13 cellular contexts compared by ENCODE assay signal in the genomic region with DNA sequence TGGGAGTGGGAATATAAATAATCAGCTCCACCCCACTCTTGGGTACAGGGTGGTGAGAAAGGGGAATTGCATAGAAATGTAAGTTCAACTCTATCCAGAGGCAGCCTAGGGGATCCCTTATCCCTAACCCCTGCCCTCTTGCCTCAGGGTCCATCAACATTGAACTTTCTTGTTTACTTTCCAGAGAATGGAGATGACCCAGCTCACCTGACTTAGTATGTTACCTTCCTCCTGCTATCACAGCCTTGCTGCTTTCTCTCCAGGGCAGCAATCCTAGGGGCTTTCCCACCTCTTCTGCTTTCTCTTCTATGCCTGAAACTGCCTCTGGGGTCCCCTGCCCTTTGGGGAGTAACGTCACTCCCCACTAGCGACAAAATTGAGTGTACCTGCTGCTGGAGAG. TPM values are rescaled to one million over a fixed set of nuclear protein-coding genes. Genes with fewer than 3 reads are reported as not detected.
DNase-seq lines count a peak whose midpoint lies in the region; ATAC-seq, FAIRE-seq and TF ChIP-seq lines count a peak whose summit lies in the region.
"Had no signal": no experiment of that assay in that cellular context is flagged by ENCODE, and none has a peak within 500 bp of the region (broad histone marks: within the 10 kb centered on the region; RNA-seq: fewer than 3 reads in every experiment).

No MANE protein-coding gene starts in this region.

- ATAC-seq in gastroesophageal sphincter = no peak
- ATAC-seq in gastrocnemius medialis = no peak
- no peak for ATAC-seq in esophagus mucosa

- intact Hi-C loops in gastrocnemius medialis (cut with DNase I; ENCODE audit: low total_unique reads) = no loop called here

- no peak overlapping the region for H3K27ac ChIP-seq in SK-N-MC
- H3K27ac ChIP-seq in gastroesophageal sphincter = peak overlapping the region in 3 of 4 donors; percentile 98 to 100 (median 99)
- H3K27ac ChIP-seq in gastrocnemius medialis = peak overlapping the region; percentile 87 to 94 (median 90)
- H3K27ac ChIP-seq: epithelial cell of prostate had no signal

- H3K4me3 ChIP-seq in BJ (ENCODE audit: low read depth, low read length) = peak overlapping the region; percentile 96
- peak overlapping the region; percentile 59 for H3K4me3 ChIP-seq in SK-N-MC
- H3K4me3 ChIP-seq in gastroesophageal sphincter = peak overlapping the region in 1 of 2 donors; percentile 88
- H3K4me3 ChIP-seq in gastrocnemius medialis = peak overlapping the region in 2 of 4 donors; percentile 33 to 95

- FAIRE-seq in RCC 7860 (lab: Jason Lieb, UNC) = no peak

- peaks cover 8% of the 10 kb centered on the region for H3K36me3 ChIP-seq in BJ (ENCODE audit: control insufficient read depth, insufficient read depth, low read length)
- no peaks in the 10 kb centered on the region for H3K36me3 ChIP-seq in SK-N-MC (ENCODE audit: insufficient read depth, low read length)
- H3K36me3 ChIP-seq in gastroesophageal sphincter = no peaks in the 10 kb centered on the region
- H3K36me3 ChIP-seq in gastrocnemius medialis = no peaks in the 10 kb centered on the region

- H3K4me1 ChIP-seq in gastroesophageal sphincter (peaks cover 0 to 86% (median 20%) of the 10 kb centered on the region in 3 donors), gastrocnemius medialis (peaks cover 20 to 30% of the 10 kb centered on the region in 2 donors)

- H3K9me3 ChIP-seq in SK-N-MC (ENCODE audit: low read depth, low read length) = no peaks in the 10 kb centered on the region
- H3K9me3 ChIP-seq in gastroesophageal sphincter = no peaks in the 10 kb centered on the region
- H3K9me3 ChIP-seq in gastrocnemius medialis = no peaks in the 10 kb centered on the region

- H3K9ac ChIP-seq in SK-N-MC (ENCODE audit: insufficient read length) = no peak overlapping the region

- TF ChIP-seq CTCF in BJ (IDR thresholded peaks at IDR 0.05; ENCODE audit: insufficient read depth, low read depth, low read length) = no peak
- TF ChIP-seq CTCF in gastroesophageal sphincter (IDR thresholded peaks at IDR 0.05) = no peak
- TF ChIP-seq CTCF in gastrocnemius medialis (IDR thresholded peaks at IDR 0.05 in 4 of 5, conservative IDR thresholded peaks at IDR 0.05 in 1 of 5) = no peak

- no peak for TF ChIP-seq POLR2A in gastroesophageal sphincter (IDR thresholded peaks at IDR 0.05)
- no peak for TF ChIP-seq POLR2A in gastrocnemius medialis (IDR thresholded peaks at IDR 0.05)

- H3K27me3 ChIP-seq in BJ (ENCODE audit: control insufficient read depth, insufficient read depth, low read length) (no peaks in the 10 kb centered on the region), gastroesophageal sphincter (no peaks in the 10 kb centered on the region), gastrocnemius medialis (no peaks in the 10 kb centered on the region)

- DNase-seq in BJ (ENCODE audit: low read depth) (no peak), SK-N-MC (ENCODE audit: low read depth, low spot score) (no peak), gastrocnemius medialis (no peak), RCC 7860 (ENCODE audit: low spot score) (no peak), C1 segment of cervical spinal cord (lab: John Stamatoyannopoulos, UW) (no peak)
- no peak for DNase-seq in stimulated activated CD4-positive, alpha-beta T cell treated with anti-CD3 and anti-CD28 coated beads, Interleukin-4, amount 100 ng/mL, for 1 hour
- DNase-seq: activated CD4-positive, CD25-positive, alpha-beta regulatory T cell treated with anti-CD3 and anti-CD28 coated beads, Interleukin-2, amount 50 U/mL, for 72 hours; activated naive CD4-positive, alpha-beta T cell treated with anti-CD3 and anti-CD28 coated beads, Interleukin-2, amount 50 U/mL, for 16 hours; NCI-H1417 treated with DMSO at 0.1 percent for 48 hours had no signal

- CTCF ChIA-PET in BJ (lab: Yijun Ruan, JAX) = interaction anchor here (0.9 to 18.2 kb wide), 5 partner anchors 14 to 108 kb away, joined by 3 to 357 read pairs (median 12); partner anchors contain the start of gene STAT6

- POLR2A ChIA-PET in BJ (lab: Charles Lee) = no interaction called here

- in situ Hi-C loops in gastrocnemius medialis (cut with MboI; ENCODE audit: low sequenced_read_pairs in 4 of 4) = no loop called here

- no CpG with 5 or more reads among the region's 2 CpGs for WGBS in gastroesophageal sphincter (ENCODE audit: low coverage in 1 of 2), 2 donors

- TF ChIP-seq EP300 in gastroesophageal sphincter (IDR thresholded peaks at IDR 0.05) = no peak

RNA-seq across cellular contexts. Expression of gene LRP1, which starts 2.7 kb away (rescaled TPM):
- polyA plus RNA-seq in BJ (2011; rRNA removed) = 58.5 and 117 TPM in 2 replicates
- 200 and 323 TPM in 2 replicates for polyA minus RNA-seq in BJ (2011; rRNA and poly(A)+ RNA removed)
- 100 to 1,000 TPM; 185 to 292 (median 216) TPM for total RNA-seq in gastroesophageal sphincter
- 10 to 100 TPM; 26.1 to 53.5 (median 49.8) TPM for total RNA-seq in gastrocnemius medialis
- 74.0 TPM for total RNA-seq in esophagus mucosa

RNA-seq across cellular contexts. Expression of gene LRP1-AS, which starts 16.5 kb away (rescaled TPM):
- not detected in 2 replicates for polyA plus RNA-seq in BJ (2011; rRNA removed)
- not detected in 2 replicates for polyA minus RNA-seq in BJ (2011; rRNA and poly(A)+ RNA removed)
- not detected for total RNA-seq in gastroesophageal sphincter
- not detected for total RNA-seq in gastrocnemius medialis
- total RNA-seq in esophagus mucosa = not detected
- total RNA-seq: mononuclear cell had no signal

RNA-seq across cellular contexts. Expression of gene STAT6, which starts 19.8 kb away (rescaled TPM):
- 110 and 177 TPM in 2 replicates for polyA plus RNA-seq in BJ (2011; rRNA removed)
- 71.4 and 108 TPM in 2 replicates for polyA minus RNA-seq in BJ (2011; rRNA and poly(A)+ RNA removed)
- total RNA-seq in gastroesophageal sphincter (100 to 1,000 TPM in 3 of 4 donors, 10 to 100 TPM in 1; 92.5 to 166 (median 156) TPM), gastrocnemius medialis (10 to 100 TPM; 12.5 to 17.4 (median 14.4) TPM), esophagus mucosa (108 TPM)

RNA-seq across cellular contexts. Expression of gene NAB2, which starts 42.0 kb away (rescaled TPM):
- 41.7 and 50.2 TPM in 2 replicates for polyA plus RNA-seq in BJ (2011; rRNA removed)
- 40.1 and 65.0 TPM in 2 replicates for polyA minus RNA-seq in BJ (2011; rRNA and poly(A)+ RNA removed)
- total RNA-seq in gastroesophageal sphincter (10 to 100 TPM; 30.7 to 41.3 (median 38.8) TPM), gastrocnemius medialis (1 to 10 TPM; 4.8 to 9.5 (median 5.5) TPM), esophagus mucosa (13.7 TPM)

RNA-seq across cellular contexts. Expression of gene NEMP1, which starts 52.4 kb away (rescaled TPM):
- 6.7 and 12.0 TPM in 2 replicates for polyA plus RNA-seq in BJ (2011; rRNA removed)
- polyA minus RNA-seq in BJ (2011; rRNA and poly(A)+ RNA removed) = 5.0 and 6.5 TPM in 2 replicates
- total RNA-seq in gastroesophageal sphincter (10 to 100 TPM; 11.8 to 14.9 (median 12.7) TPM), gastrocnemius medialis (1 to 10 TPM; 1.2 to 6.7 (median 1.9) TPM), esophagus mucosa (5.7 TPM)
